13 cellular contexts compared by ENCODE assay signal in genomic region chr13:23695196-23695595, GRCh38.
A peak's percentile ranks its signal among the peaks of the same experiment; 100 is the strongest.
DNase-seq lines count a peak whose midpoint lies in the region; ATAC-seq and TF ChIP-seq lines count a peak whose summit lies in the region.
"Had no signal": no experiment of that assay in that cellular context is flagged by ENCODE, and none has a peak within 500 bp of the region (broad histone marks: within the 10 kb centered on the region; RNA-seq: fewer than 3 reads in every experiment).

No MANE protein-coding gene starts in this region.

- H3K9me3 Mint-ChIP-seq in natural killer cell (no peaks in the 10 kb centered on the region), WTC11 (no peaks in the 10 kb centered on the region; the same call in 1 of the 2 replicates), naive B cell (no peaks in the 10 kb centered on the region)
- no peaks in the 10 kb centered on the region for H3K9me3 Mint-ChIP-seq in natural killer cell treated with Interleukin-12 subunit alpha and Interleukin-12 subunit beta and Interleukin-15 and Interleukin-18, amount 100 ng/mL, for 72 hours
- H3K9me3 Mint-ChIP-seq: activated naive CD4-positive, alpha-beta T cell treated with anti-CD3 and anti-CD28 coated beads for 36 hours had no signal

- H3K36me3 Mint-ChIP-seq in natural killer cell (no peaks in the 10 kb centered on the region), WTC11 (no peaks in the 10 kb centered on the region), naive B cell (no peaks in the 10 kb centered on the region)
- no peaks in the 10 kb centered on the region for H3K36me3 Mint-ChIP-seq in natural killer cell treated with Interleukin-12 subunit alpha and Interleukin-12 subunit beta and Interleukin-15 and Interleukin-18, amount 100 ng/mL, for 72 hours
- H3K36me3 Mint-ChIP-seq: CD4-positive, alpha-beta memory T cell had no signal

- intact Hi-C loops in natural killer cell (cut with micrococcal nuclease) = no loop called here

- no peaks in the 10 kb centered on the region for H3K27me3 Mint-ChIP-seq in natural killer cell (ENCODE audit: low read depth in 2 of 2)
- H3K27me3 Mint-ChIP-seq in natural killer cell treated with Interleukin-12 subunit alpha and Interleukin-12 subunit beta and Interleukin-15 and Interleukin-18, amount 100 ng/mL, for 72 hours = no peaks in the 10 kb centered on the region
- no peaks in the 10 kb centered on the region for H3K27me3 Mint-ChIP-seq in WTC11 (ENCODE audit: low read depth)
- H3K27me3 Mint-ChIP-seq in naive B cell = peaks cover 0 to 7% (median 4%) of the 10 kb centered on the region in 3 donors

- POLR2A ChIA-PET in WTC11 (lab: Charles Lee) = no interaction called here

- H3K4me3 Mint-ChIP-seq in natural killer cell (peak overlapping the region; percentile 66), WTC11 (no peak overlapping the region), naive B cell (peak overlapping the region in 5 of 8 donors; percentile 33 to 70 (median 59))
- H3K4me3 Mint-ChIP-seq in natural killer cell treated with Interleukin-12 subunit alpha and Interleukin-12 subunit beta and Interleukin-15 and Interleukin-18, amount 100 ng/mL, for 72 hours = no peak overlapping the region

- H3K27ac Mint-ChIP-seq in natural killer cell = peak overlapping the region in 1 of 2 donors; percentile 56
- no peak overlapping the region for H3K27ac Mint-ChIP-seq in natural killer cell treated with Interleukin-12 subunit alpha and Interleukin-12 subunit beta and Interleukin-15 and Interleukin-18, amount 100 ng/mL, for 72 hours
- no peak overlapping the region for H3K27ac Mint-ChIP-seq in WTC11
- no peak overlapping the region for H3K27ac Mint-ChIP-seq in naive B cell

- ATAC-seq in natural killer cell (no peak), WTC11 (peak; percentile 36), naive B cell (ENCODE audit: low read depth in 2 of 2) (no peak), GM21529 (IDR thresholded peaks at IDR 0.05; ENCODE audit: unreplicated experiment) (no peak)
- ATAC-seq in natural killer cell treated with Interleukin-12 subunit alpha and Interleukin-12 subunit beta and Interleukin-15 and Interleukin-18, amount 100 ng/mL, for 72 hours = no peak

- no peak for DNase-seq in natural killer cell
- no peak for DNase-seq in natural killer cell treated with Interleukin-12 subunit alpha and Interleukin-12 subunit beta and Interleukin-15 and Interleukin-18, amount 100 ng/mL, for 72 hours (ENCODE audit: low spot score)
- no peak for DNase-seq in WTC11 (ENCODE audit: low spot score)
- DNase-seq in naive B cell = no peak
- DNase-seq in GM19240 (ENCODE audit: insufficient read length, low spot score) = no peak
- no peak for DNase-seq in effector CD8-positive, alpha-beta T cell (lab: John Stamatoyannopoulos, UW)
- DNase-seq: DMS153, GDM1, KG1, SW 1271 had no signal

- H3K4me1 Mint-ChIP-seq in natural killer cell (peaks cover 11 to 21% of the 10 kb centered on the region in 2 donors), WTC11 (peaks cover 14% of the 10 kb centered on the region), naive B cell (peaks cover 17 to 21% (median 17%) of the 10 kb centered on the region in 3 donors)
- H3K4me1 Mint-ChIP-seq in natural killer cell treated with Interleukin-12 subunit alpha and Interleukin-12 subunit beta and Interleukin-15 and Interleukin-18, amount 100 ng/mL, for 72 hours (ENCODE audit: low read depth in 2 of 2) = peaks cover 11 to 18% of the 10 kb centered on the region in 2 donors

- no peak for TF ChIP-seq CTCF in natural killer cell (IDR thresholded peaks at IDR 0.05)
- no peak for TF ChIP-seq CTCF in WTC11 (IDR thresholded peaks at IDR 0.05)

- CTCF ChIA-PET in WTC11 (lab: Charles Lee) = no interaction called here

TF ChIP-seq in WTC11, 78 proteins besides CTCF, POLR2A, EP300 and RAD21:
- TF ChIP-seq ELF4 (CRISPR knock-in tag; IDR thresholded peaks at IDR 0.05; ENCODE audit: low read depth) (no peak), CREB1 (CRISPR knock-in tag; IDR thresholded peaks at IDR 0.05) (no peak), IRF2 (CRISPR knock-in tag; IDR thresholded peaks at IDR 0.05; ENCODE audit: borderline replicate concordance, low read depth) (no peak), SOX15 (CRISPR knock-in tag; IDR thresholded peaks at IDR 0.05) (no peak), ATF3 (CRISPR knock-in tag; conservative IDR thresholded peaks at IDR 0.05) (no peak), JAZF1 (CRISPR knock-in tag; IDR thresholded peaks at IDR 0.05) (no peak), ZNF138 (CRISPR knock-in tag; conservative IDR thresholded peaks at IDR 0.05) (no peak)
- TF ChIP-seq, protein P1, sequence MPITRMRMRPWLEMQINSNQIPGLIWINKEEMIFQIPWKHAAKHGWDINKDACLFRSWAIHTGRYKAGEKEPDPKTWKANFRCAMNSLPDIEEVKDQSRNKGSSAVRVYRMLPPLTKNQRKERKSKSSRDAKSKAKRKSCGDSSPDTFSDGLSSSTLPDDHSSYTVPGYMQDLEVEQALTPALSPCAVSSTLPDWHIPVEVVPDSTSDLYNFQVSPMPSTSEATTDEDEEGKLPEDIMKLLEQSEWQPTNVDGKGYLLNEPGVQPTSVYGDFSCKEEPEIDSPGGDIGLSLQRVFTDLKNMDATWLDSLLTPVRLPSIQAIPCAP (CRISPR knock-in tag; IDR thresholded peaks at IDR 0.05) = no peak

Comparison
In these comparisons a context has a peak if more than half of its experiments do, and no peak if none do; other contexts are left out.
1. H3K4me3 Mint-ChIP-seq: peak in natural killer cell (single experiment) and naive B cell (5 of 8); none in natural killer cell treated with Interleukin-12 subunit alpha and Interleukin-12 subunit beta and Interleukin-15 and Interleukin-18, amount 100 ng/mL, for 72 hours (single experiment) and WTC11 (single experiment).